Comparison of ENCODE assay signal across 1 cellular context in genomic region chr15:64702816-64703631, GRCh38.
TF ChIP-seq lines count a peak whose summit lies in the region.

No MANE protein-coding gene starts in this region.

TF ChIP-seq in HEK293, 187 proteins besides CTCF, POLR2A, EP300 and RAD21 (continued from another document):
- TF ChIP-seq PRDM10 (tag by site-specific recombination; IDR thresholded peaks at IDR 0.05) (no peak), EGR2 (tag by site-specific recombination; IDR thresholded peaks at IDR 0.05; ENCODE audit: low read depth) (peak; percentile 77), KLF9 (tag by site-specific recombination; IDR thresholded peaks at IDR 0.05; ENCODE audit: low read depth) (peak; percentile 63), ZBTB20 (tag by site-specific recombination; IDR thresholded peaks at IDR 0.05) (0 out of 2 replicates have a peak, but pooled peaks have one; percentile 6), ZNF335 (tag by site-specific recombination; conservative IDR thresholded peaks at IDR 0.05) (peak; percentile 86), SP2 (tag by site-specific recombination; IDR thresholded peaks at IDR 0.05) (peak; percentile 46; the same call in 1 of the 2 replicates), SP3 (tag by site-specific recombination; IDR thresholded peaks at IDR 0.05) (peak; percentile 74), ZNF48 (tag by site-specific recombination; IDR thresholded peaks at IDR 0.05) (no peak), ZNF423 (tag by site-specific recombination; IDR thresholded peaks at IDR 0.05) (peak; percentile 27; the same call in 1 of the 2 replicates), HIC1 (tag by site-specific recombination; IDR thresholded peaks at IDR 0.05) (no peak), ZBTB48 (tag by site-specific recombination; IDR thresholded peaks at IDR 0.05) (peak; percentile 34; the same call in 1 of the 2 replicates), PATZ1 (tag by site-specific recombination; IDR thresholded peaks at IDR 0.05) (peak; percentile 60; the same call in 1 of the 2 replicates), GLIS2 (tag by site-specific recombination; IDR thresholded peaks at IDR 0.05) (peak; percentile 98), GLIS1 (tag by site-specific recombination; IDR thresholded peaks at IDR 0.05) (peak; percentile 92), PBX3 (CRISPR knock-in tag; IDR thresholded peaks at IDR 0.05) (no peak), ZBTB26 (tag by site-specific recombination; optimal IDR thresholded peaks at IDR 0.05) (peak; percentile 51), ZNF76 (tag by site-specific recombination; IDR thresholded peaks at IDR 0.05; ENCODE audit: borderline replicate concordance, low read depth) (peak; percentile 76; the same call in 1 of the 2 replicates), ZNF18 (tag by site-specific recombination; IDR thresholded peaks at IDR 0.05) (no peak), SCRT2 (tag by site-specific recombination; IDR thresholded peaks at IDR 0.05) (no peak), ZNF529 (tag by site-specific recombination; IDR thresholded peaks at IDR 0.05; ENCODE audit: insufficient replicate concordance) (no peak)
